ENCODE assay signal across 8 cellular contexts in genomic region chr14:69767369-69767999, GRCh38. TPM values are rescaled to one million over a fixed set of nuclear protein-coding genes. Genes with fewer than 3 reads are reported as not detected.
DNase-seq lines count a peak whose midpoint lies in the region; ATAC-seq and TF ChIP-seq lines count a peak whose summit lies in the region.

No MANE protein-coding gene starts in this region.

- no peaks in the 10 kb centered on the region for H3K27me3 Mint-ChIP-seq in activated naive CD4-positive, alpha-beta T cell treated with anti-CD3 and anti-CD28 coated beads, Interleukin-2, amount 50 U/mL, for 24 hours

- H3K9me3 Mint-ChIP-seq in activated naive CD4-positive, alpha-beta T cell treated with anti-CD3 and anti-CD28 coated beads, Interleukin-2, amount 50 U/mL, for 24 hours = no peaks in the 10 kb centered on the region

- no peaks in the 10 kb centered on the region for H3K9me3 ChIP-seq in SK-N-MC (ENCODE audit: low read depth, low read length)
- no peaks in the 10 kb centered on the region for H3K9me3 ChIP-seq in suprapubic skin

- H3K4me3 ChIP-seq in NB4 (ENCODE audit: low read depth, low read length) (peak overlapping the region; percentile 99), SK-N-MC (peak overlapping the region; percentile 100), suprapubic skin (peak overlapping the region; percentile 66)

- TF ChIP-seq CTCF in NB4 (IDR thresholded peaks at IDR 0.05; ENCODE audit: low read depth, low read length) (no peak), suprapubic skin (IDR thresholded peaks at IDR 0.05) (no peak)

- H3K9ac ChIP-seq in SK-N-MC (ENCODE audit: insufficient read length) = peak overlapping the region; percentile 100

- DNase-seq in GM03348 (ENCODE audit: low spot score) (peak; percentile 97), NB4 (ENCODE audit: low read depth) (peak; percentile 92), SK-N-MC (ENCODE audit: low read depth, low spot score) (no peak), glomerular visceral epithelial cell (ENCODE audit: extremely low spot score) (peak; percentile 92), occipital lobe (lab: John Stamatoyannopoulos, UW) (peak; percentile 82), suprapubic skin (ENCODE audit: low spot score in 2 of 2) (peak; percentile 93)

- H3K36me3 Mint-ChIP-seq in activated naive CD4-positive, alpha-beta T cell treated with anti-CD3 and anti-CD28 coated beads, Interleukin-2, amount 50 U/mL, for 24 hours = peaks cover 38% of the 10 kb centered on the region

- peak; percentile 67 for ATAC-seq in HG02571 (IDR thresholded peaks at IDR 0.05; ENCODE audit: unreplicated experiment)

- peaks cover under 1% of the 10 kb centered on the region for H3K27me3 ChIP-seq in suprapubic skin

- peaks cover 45% of the 10 kb centered on the region for H3K4me1 ChIP-seq in suprapubic skin

- TF ChIP-seq POLR2A in NB4 (IDR thresholded peaks at IDR 0.05; ENCODE audit: extremely low read depth, insufficient read length) = peak; percentile 50
- TF ChIP-seq POLR2A in suprapubic skin (IDR thresholded peaks at IDR 0.05) = peak in 1 of 2 donors; percentile 82

- H3K27ac ChIP-seq in SK-N-MC (peak overlapping the region; percentile 99), suprapubic skin (peak overlapping the region; percentile 99)

- peak overlapping the region; percentile 99 for H3K27ac Mint-ChIP-seq in activated naive CD4-positive, alpha-beta T cell treated with anti-CD3 and anti-CD28 coated beads, Interleukin-2, amount 50 U/mL, for 24 hours

- TF ChIP-seq EP300 in suprapubic skin (IDR thresholded peaks at IDR 0.05) = no peak

- peak overlapping the region; percentile 99 for H3K4me3 Mint-ChIP-seq in activated naive CD4-positive, alpha-beta T cell treated with anti-CD3 and anti-CD28 coated beads, Interleukin-2, amount 50 U/mL, for 24 hours

- H3K4me1 Mint-ChIP-seq in activated naive CD4-positive, alpha-beta T cell treated with anti-CD3 and anti-CD28 coated beads, Interleukin-2, amount 50 U/mL, for 24 hours = peaks cover 72% of the 10 kb centered on the region

- under 1% methylated on average over 25 of the region's 54 CpGs for WGBS in suprapubic skin

- H3K36me3 ChIP-seq in SK-N-MC (ENCODE audit: insufficient read depth, low read length) (peaks cover 49% of the 10 kb centered on the region), suprapubic skin (peaks cover 44% of the 10 kb centered on the region)

RNA-seq across cellular contexts. Expression of gene SRSF5, which starts 0.5 kb away (rescaled TPM):
- 118 TPM for total RNA-seq in occipital lobe
- total RNA-seq in suprapubic skin = 1,000 to 10,000 TPM in 1 of 4 donors, 100 to 1,000 TPM in 3; 342 to 1,053 (median 453) TPM

RNA-seq across cellular contexts. Expression of gene SLC10A1, which starts 29.6 kb away (rescaled TPM):
- not detected for total RNA-seq in occipital lobe
- total RNA-seq in suprapubic skin = not detected
